8 cellular contexts compared by ENCODE assay signal in genomic region chrX:70554081-70554480, GRCh38.
DNase-seq lines count a peak whose midpoint lies in the region; ATAC-seq and TF ChIP-seq lines count a peak whose summit lies in the region.
"Had no signal": no experiment of that assay in that cellular context is flagged by ENCODE, and none has a peak within 500 bp of the region (broad histone marks: within the 10 kb centered on the region; RNA-seq: fewer than 3 reads in every experiment).

No MANE protein-coding gene starts in this region.

- H3K9me3 ChIP-seq in suprapubic skin: no peaks in the 10 kb centered on the region

- H3K27me3 ChIP-seq in suprapubic skin: no peaks in the 10 kb centered on the region

- POLR2A ChIA-PET in WTC11 (lab: Charles Lee): no interaction called here

- H3K36me3 Mint-ChIP-seq in HFFc6 (ENCODE audit: low read depth) (no peaks in the 10 kb centered on the region), WTC11 (no peaks in the 10 kb centered on the region)

- no peak for TF ChIP-seq POLR2A in suprapubic skin (IDR thresholded peaks at IDR 0.05)

- H3K9me3 Mint-ChIP-seq in HFFc6 (no peaks in the 10 kb centered on the region), WTC11 (peaks cover 9% of the 10 kb centered on the region)

- 18% methylated on average over 2 of the region's 2 CpGs for WGBS in suprapubic skin

- no peak overlapping the region for H3K4me3 ChIP-seq in suprapubic skin

- CTCF ChIA-PET in WTC11 (lab: Charles Lee): interaction anchor here (1.0 kb wide), 1 partner anchor 131 kb away, joined by 5 read pairs; the partner anchor contains the start of gene GDPD2

- H3K36me3 ChIP-seq in suprapubic skin: no peaks in the 10 kb centered on the region

- TF ChIP-seq CTCF in HFFc6 (IDR thresholded peaks at IDR 0.05) (peak; percentile 52), WTC11 (IDR thresholded peaks at IDR 0.05) (no peak), suprapubic skin (IDR thresholded peaks at IDR 0.05) (no peak)

- no peak overlapping the region for H3K27ac ChIP-seq in suprapubic skin

- TF ChIP-seq EP300 in suprapubic skin (IDR thresholded peaks at IDR 0.05): no peak

- H3K27me3 Mint-ChIP-seq in HFFc6 (ENCODE audit: insufficient read depth): peaks cover 2% of the 10 kb centered on the region
- no peaks in the 10 kb centered on the region for H3K27me3 Mint-ChIP-seq in WTC11 (ENCODE audit: low read depth)

- H3K4me1 Mint-ChIP-seq in HFFc6 (ENCODE audit: low read depth) (no peaks in the 10 kb centered on the region), WTC11 (no peaks in the 10 kb centered on the region)

- H3K4me3 Mint-ChIP-seq in HFFc6 (no peak overlapping the region), WTC11 (no peak overlapping the region)

- peak; percentile 8 for DNase-seq in EL
- peak; percentile 1 for DNase-seq in HFFc6
- DNase-seq in WTC11 (ENCODE audit: low spot score): no peak
- peak; percentile 7 for DNase-seq in kidney tubule cell (ENCODE audit: low spot score)
- no peak for DNase-seq in suprapubic skin (ENCODE audit: low spot score in 2 of 2)
- DNase-seq in activated gamma-delta T cell treated with Interleukin-2 at 50 U/mL for 16 hours: no peak
- no peak for DNase-seq in NCI-H446 (lab: John Stamatoyannopoulos, UW)
- DNase-seq: NCI-H1092 treated with DMSO at 0.1 percent for 48 hours had no signal

- H3K27ac Mint-ChIP-seq in HFFc6 (no peak overlapping the region), WTC11 (no peak overlapping the region)

- H3K4me1 ChIP-seq in suprapubic skin: no peaks in the 10 kb centered on the region

- no peak for ATAC-seq in WTC11

TF ChIP-seq in WTC11, 78 proteins besides CTCF, POLR2A, EP300 and RAD21:
- peak; percentile 51; the same call in 1 of the 2 replicates for TF ChIP-seq GABPB1 (CRISPR knock-in tag; IDR thresholded peaks at IDR 0.05)
- no peak for TF ChIP-seq ESRRA (CRISPR knock-in tag; IDR thresholded peaks at IDR 0.05; ENCODE audit: borderline replicate concordance)
TF ChIP-seq in WTC11: peak in this region for 1.

Comparison
In these comparisons a context has a peak if more than half of its experiments do, and no peak if none do; other contexts are left out.
1. DNase-seq: peak in EL (single experiment), HFFc6 (single experiment) and kidney tubule cell (single experiment); none in WTC11 (single experiment), suprapubic skin (0 of 2), activated gamma-delta T cell treated with Interleukin-2 at 50 U/mL for 16 hours (single experiment) and NCI-H446 (0 of 2).